9 cellular contexts compared by ENCODE assay signal in genomic region chr2:42812899-42813479, GRCh38. TPM values are rescaled to one million over a fixed set of nuclear protein-coding genes. Genes with fewer than 3 reads are reported as not detected.
DNase-seq lines count a peak whose midpoint lies in the region; ATAC-seq and TF ChIP-seq lines count a peak whose summit lies in the region.
"Had no signal": no experiment of that assay in that cellular context is flagged by ENCODE, and none has a peak within 500 bp of the region (broad histone marks: within the 10 kb centered on the region; RNA-seq: fewer than 3 reads in every experiment).

No MANE protein-coding gene starts in this region.

- no peaks in the 10 kb centered on the region for H3K9me3 ChIP-seq in CD8-positive, alpha-beta memory T cell (ENCODE audit: low read length)
- H3K9me3 ChIP-seq in ascending aorta: no peaks in the 10 kb centered on the region

- H3K27ac ChIP-seq in CD8-positive, alpha-beta memory T cell (ENCODE audit: low read depth, low read length): no peak overlapping the region
- H3K27ac ChIP-seq in ascending aorta: no peak overlapping the region

- no peaks in the 10 kb centered on the region for H3K36me3 ChIP-seq in CD8-positive, alpha-beta memory T cell (ENCODE audit: insufficient read depth, low read length)
- H3K36me3 ChIP-seq in ascending aorta: no peaks in the 10 kb centered on the region

- no peak for DNase-seq in CD8-positive, alpha-beta memory T cell
- DNase-seq in KBM-7 (peak; percentile 48), ascending aorta (ENCODE audit: low spot score in 2 of 2) (no peak), naive B cell (no peak), H4 (ENCODE audit: low spot score) (no peak)

- peaks cover 0 to 12% (median 0%) of the 10 kb centered on the region in 3 donors for H3K36me3 Mint-ChIP-seq in CD8-positive, alpha-beta memory T cell
- H3K36me3 Mint-ChIP-seq in naive B cell: peaks cover 0 to 6% of the 10 kb centered on the region in 2 donors

- peaks cover 0 to 5% (median 0%) of the 10 kb centered on the region in 5 donors for H3K9me3 Mint-ChIP-seq in CD8-positive, alpha-beta memory T cell
- H3K9me3 Mint-ChIP-seq in naive B cell: peaks cover 0 to 2% (median 0%) of the 10 kb centered on the region in 7 donors

- H3K4me3 ChIP-seq in CD8-positive, alpha-beta memory T cell (ENCODE audit: low read length): no peak overlapping the region
- no peak overlapping the region for H3K4me3 ChIP-seq in ascending aorta

- H3K4me1 Mint-ChIP-seq in CD8-positive, alpha-beta memory T cell: peaks cover 17 to 28% (median 25%) of the 10 kb centered on the region in 3 donors
- peaks cover 13 to 17% (median 16%) of the 10 kb centered on the region in 3 donors for H3K4me1 Mint-ChIP-seq in naive B cell

- H3K27me3 Mint-ChIP-seq in CD8-positive, alpha-beta memory T cell: peaks cover 0 to 12% of the 10 kb centered on the region in 2 donors
- no peaks in the 10 kb centered on the region for H3K27me3 Mint-ChIP-seq in naive B cell

- peaks cover 4% of the 10 kb centered on the region for H3K4me1 ChIP-seq in CD8-positive, alpha-beta memory T cell (ENCODE audit: insufficient read depth, low read length)
- H3K4me1 ChIP-seq in ascending aorta: peaks cover 3 to 13% of the 10 kb centered on the region in 2 donors

- no peaks in the 10 kb centered on the region for H3K27me3 ChIP-seq in CD8-positive, alpha-beta memory T cell (ENCODE audit: insufficient read depth, low read length, poor library complexity, severe bottlenecking)
- H3K27me3 ChIP-seq in ascending aorta: no peaks in the 10 kb centered on the region

- CTCF ChIA-PET in CD8-positive, alpha-beta memory T cell (lab: Charles Lee): interaction anchor here (1.3 to 2.7 kb wide), 2 partner anchors 15 to 18 kb away, joined by 5 to 13 read pairs; no protein-coding TSS in a partner anchor

- intact Hi-C loops in ascending aorta (cut with DNase I): no loop called here

- peak overlapping the region in 6 of 8 donors; percentile 12 to 89 (median 80) for H3K27ac Mint-ChIP-seq in CD8-positive, alpha-beta memory T cell
- peak overlapping the region in 2 of 6 donors; percentile 44 to 65 for H3K27ac Mint-ChIP-seq in naive B cell

- in situ Hi-C loops in KBM-7 (cut with MboI; ENCODE audit: low pct_unique_long_range_greater_than_20kb, low sequenced_read_pairs): no loop called here

- POLR2A ChIA-PET in CD8-positive, alpha-beta memory T cell (lab: Charles Lee): no interaction called here

- peak overlapping the region in 3 of 7 donors; percentile 32 to 82 (median 74) for H3K4me3 Mint-ChIP-seq in CD8-positive, alpha-beta memory T cell
- H3K4me3 Mint-ChIP-seq in naive B cell: peak overlapping the region in 5 of 8 donors; percentile 60 to 96 (median 71)

- peak; percentile 44 to 72 (median 56) for TF ChIP-seq CTCF in ascending aorta (IDR thresholded peaks at IDR 0.05)

- ATAC-seq in naive B cell (ENCODE audit: low read depth in 2 of 2) (no peak), HG03432 (IDR thresholded peaks at IDR 0.05; ENCODE audit: unreplicated experiment) (no peak), HG03469 (IDR thresholded peaks at IDR 0.05; ENCODE audit: unreplicated experiment) (no peak)
- no peak for ATAC-seq in activated CD4-positive, CD25-positive, alpha-beta regulatory T cell treated with anti-CD3 and anti-CD28 coated beads, Interleukin-2, amount 50 U/mL, for 24 hours

RNA-seq across cellular contexts. Expression of gene HAAO, which starts 20.6 kb away (rescaled TPM):
- under 1 TPM; 0.27 to 0.35 TPM for total RNA-seq in CD8-positive, alpha-beta memory T cell
- not detected for polyA plus RNA-seq in CD8-positive, alpha-beta memory T cell
- 7.2 TPM for total RNA-seq in ascending aorta
- polyA plus RNA-seq in naive B cell (ENCODE audit: low read depth in 6 of 6): 1 to 10 TPM in 5 of 6 donors, not detected in 1; 3.0 to 6.7 (median 5.2) TPM
- not detected in 2 replicates for total RNA-seq in H4 (2014; rRNA removed; shearing (Covaris generic))
- total RNA-seq: glomerular endothelial cell had no signal

RNA-seq across cellular contexts. Expression of gene OXER1, which starts 49.1 kb away (rescaled TPM):
- under 1 TPM in 1 of 2 experiments, not detected in 1; 0.11 TPM for total RNA-seq in CD8-positive, alpha-beta memory T cell
- polyA plus RNA-seq in CD8-positive, alpha-beta memory T cell: 0.15 TPM
- total RNA-seq in ascending aorta: 0.32 TPM
- 1 to 10 TPM in 2 of 6 donors, under 1 TPM in 3, not detected in 1; 0.52 to 1.8 (median 0.78) TPM for polyA plus RNA-seq in naive B cell (ENCODE audit: low read depth in 6 of 6)
- total RNA-seq in H4 (2014; rRNA removed; shearing (Covaris generic)): not detected in 2 replicates
- total RNA-seq: glomerular endothelial cell had no signal
